ENCODE assay signal across 20 cellular contexts in the genomic region with DNA sequence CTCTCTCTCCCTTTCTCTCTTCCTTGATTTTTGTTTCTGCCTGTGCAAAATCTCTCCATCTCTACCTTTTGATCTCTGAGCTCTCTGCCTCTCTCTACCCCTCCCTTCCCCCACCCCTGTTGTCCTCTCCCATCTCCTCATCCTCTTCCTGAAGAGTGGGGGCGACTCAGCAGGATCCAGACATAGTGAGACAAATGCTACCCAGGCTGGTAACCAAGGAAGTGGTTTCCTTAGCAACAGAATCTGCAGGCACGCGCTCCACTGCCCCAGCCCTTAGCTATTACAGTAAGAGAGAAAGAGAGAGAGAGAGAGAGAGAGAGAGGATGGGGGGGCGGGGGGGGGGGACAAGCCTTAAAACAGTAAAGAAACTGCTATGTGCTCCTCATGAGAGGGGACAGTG.
DNase-seq lines count a peak whose midpoint lies in the region; ATAC-seq lines count a peak whose summit lies in the region.
"Had no signal": no experiment of that assay in that cellular context is flagged by ENCODE, and none has a peak within 500 bp of the region (broad histone marks: within the 10 kb centered on the region; RNA-seq: fewer than 3 reads in every experiment).

No MANE protein-coding gene starts in this region.

- no peaks in the 10 kb centered on the region for H3K36me3 ChIP-seq in CD4-positive, CD25-positive, alpha-beta regulatory T cell (ENCODE audit: control insufficient read depth, insufficient read depth, low read length)

- no peak for ATAC-seq in CD4-positive, CD25-positive, alpha-beta regulatory T cell (ENCODE audit: low read depth in 2 of 2)
- ATAC-seq in central memory CD8-positive, alpha-beta T cell (replicated peaks; ENCODE audit: extremely low read depth, poor library complexity, severe bottlenecking), result no peak
- ATAC-seq in HG03342 (IDR thresholded peaks at IDR 0.05; ENCODE audit: unreplicated experiment), result no peak
- ATAC-seq: activated T-cell treated with anti-CD3 and anti-CD28 coated beads, Interleukin-2, amount 50 U/mL, for 4 hours; GM12878 had no signal

- no peak overlapping the region for H3K4me3 Mint-ChIP-seq in CD4-positive, CD25-positive, alpha-beta regulatory T cell
- no peak overlapping the region for H3K4me3 Mint-ChIP-seq in central memory CD8-positive, alpha-beta T cell
- H3K4me3 Mint-ChIP-seq: activated CD4-positive, alpha-beta memory T cell treated with anti-CD3 and anti-CD28 coated beads, Interleukin-2, amount 10 ng/mL, durations not matched to agents 7 days and 5 days; activated naive CD8-positive, alpha-beta T cell; activated T-cell treated with anti-CD3 and anti-CD28 coated beads, Interleukin-2, amount 50 U/mL, for 4 hours had no signal

- DNase-seq in CD4-positive, CD25-positive, alpha-beta regulatory T cell, result peak in 2 of 3 donors; percentile 2 to 3
- DNase-seq in NCI-H2196 treated with DMSO at 0.1 percent for 48 hours (lab: John Stamatoyannopoulos, UW; ENCODE audit: unreplicated experiment), result peak; percentile 13
- DNase-seq in central memory CD8-positive, alpha-beta T cell (ENCODE audit: low spot score in 2 of 2), result no peak
- DNase-seq in middle frontal gyrus (ENCODE audit: extremely low spot score, low spot score), result peak; percentile 23
- DNase-seq in activated CD4-positive, alpha-beta T cell treated with anti-CD3 and anti-CD28 coated beads, Interleukin-2, amount 50 U/mL, for 48 hours, result no peak
- DNase-seq in HK-2 (ENCODE audit: unreplicated experiment), result no peak
- no peak for DNase-seq in posterior vena cava (ENCODE audit: low spot score)
- DNase-seq: activated CD4-positive, alpha-beta memory T cell treated with anti-CD3 and anti-CD28 coated beads, Interleukin-2, amount 10 ng/mL, durations not matched to agents 7 days and 5 days; activated T-cell treated with anti-CD3 and anti-CD28 coated beads, Interleukin-2, amount 50 U/mL, for 4 hours; effector memory CD4-positive, alpha-beta T cell; GDM1; kidney glomerular epithelial cell; midbrain; NCI-H1694 treated with DMSO at 0.1 percent for 48 hours; NCI-H774; stimulated activated CD4-positive, alpha-beta T cell treated with anti-CD3 and anti-CD28 coated beads, Interleukin-4, amount 100 ng/mL, for 24 hours; stimulated activated CD8-positive, alpha-beta memory T cell treated with anti-CD3 and anti-CD28 coated beads, Interleukin-4, amount 100 ng/mL, for 48 hours had no signal

- intact Hi-C loops in posterior vena cava (cut with DNase I), result no loop called here

- H3K4me3 ChIP-seq in CD4-positive, CD25-positive, alpha-beta regulatory T cell (ENCODE audit: low read depth, low read length), result no peak overlapping the region
- H3K4me3 ChIP-seq: GM12878 had no signal

- peaks cover 8% of the 10 kb centered on the region for H3K4me1 ChIP-seq in CD4-positive, CD25-positive, alpha-beta regulatory T cell (ENCODE audit: control insufficient read depth, insufficient read depth, low read length, poor library complexity, severe bottlenecking)

- no peak overlapping the region for H3K27ac ChIP-seq in CD4-positive, CD25-positive, alpha-beta regulatory T cell (ENCODE audit: insufficient read depth, low read length, poor library complexity, severe bottlenecking)

- peaks cover 6% of the 10 kb centered on the region for H3K27me3 Mint-ChIP-seq in CD4-positive, CD25-positive, alpha-beta regulatory T cell
- peaks cover 37% of the 10 kb centered on the region for H3K27me3 Mint-ChIP-seq in central memory CD8-positive, alpha-beta T cell

- H3K4me1 Mint-ChIP-seq in CD4-positive, CD25-positive, alpha-beta regulatory T cell, result peaks cover 0 to 11% (median 0%) of the 10 kb centered on the region in 4 donors
- H3K4me1 Mint-ChIP-seq in central memory CD8-positive, alpha-beta T cell, result peaks cover 11% of the 10 kb centered on the region
- H3K4me1 Mint-ChIP-seq: activated CD4-positive, alpha-beta memory T cell treated with anti-CD3 and anti-CD28 coated beads, Interleukin-2, amount 10 ng/mL, durations not matched to agents 7 days and 5 days had no signal

- H3K36me3 Mint-ChIP-seq in CD4-positive, CD25-positive, alpha-beta regulatory T cell, result no peaks in the 10 kb centered on the region
- H3K36me3 Mint-ChIP-seq in central memory CD8-positive, alpha-beta T cell (ENCODE audit: insufficient read depth), result peaks cover 1% of the 10 kb centered on the region
- H3K36me3 Mint-ChIP-seq: activated naive CD8-positive, alpha-beta T cell had no signal

- H3K27me3 ChIP-seq in CD4-positive, CD25-positive, alpha-beta regulatory T cell (ENCODE audit: control insufficient read depth, insufficient read depth, low read length), result no peaks in the 10 kb centered on the region

- H3K9me3 Mint-ChIP-seq in CD4-positive, CD25-positive, alpha-beta regulatory T cell, result peaks cover 0 to 5% (median 2%) of the 10 kb centered on the region in 7 donors
- H3K9me3 Mint-ChIP-seq in central memory CD8-positive, alpha-beta T cell, result no peaks in the 10 kb centered on the region
- H3K9me3 Mint-ChIP-seq: activated CD4-positive, alpha-beta memory T cell treated with anti-CD3 and anti-CD28 coated beads, Interleukin-2, amount 10 ng/mL, durations not matched to agents 7 days and 5 days; activated T-cell treated with anti-CD3 and anti-CD28 coated beads, Interleukin-2, amount 50 U/mL, for 4 hours had no signal

- no peak overlapping the region for H3K27ac Mint-ChIP-seq in CD4-positive, CD25-positive, alpha-beta regulatory T cell
- H3K27ac Mint-ChIP-seq in central memory CD8-positive, alpha-beta T cell (ENCODE audit: low read depth), result peak overlapping the region; percentile 12
- H3K27ac Mint-ChIP-seq: activated CD4-positive, alpha-beta memory T cell treated with anti-CD3 and anti-CD28 coated beads, Interleukin-2, amount 10 ng/mL, durations not matched to agents 7 days and 5 days; activated naive CD8-positive, alpha-beta T cell had no signal

- H3K9me3 ChIP-seq in CD4-positive, CD25-positive, alpha-beta regulatory T cell (ENCODE audit: control insufficient read depth in 2 of 2, low read length in 2 of 2), result no peaks in the 10 kb centered on the region

Comparison
In these comparisons a context has a peak if more than half of its experiments do, and no peak if none do; other contexts are left out.
1. DNase-seq: peak in CD4-positive, CD25-positive, alpha-beta regulatory T cell (2 of 3), NCI-H2196 treated with DMSO at 0.1 percent for 48 hours (single experiment) and middle frontal gyrus (single experiment); none in central memory CD8-positive, alpha-beta T cell (0 of 2), activated CD4-positive, alpha-beta T cell treated with anti-CD3 and anti-CD28 coated beads, Interleukin-2, amount 50 U/mL, for 48 hours (0 of 2), HK-2 (single experiment) and posterior vena cava (single experiment).